ENCODE assay signal across 9 cellular contexts in the genomic region with DNA sequence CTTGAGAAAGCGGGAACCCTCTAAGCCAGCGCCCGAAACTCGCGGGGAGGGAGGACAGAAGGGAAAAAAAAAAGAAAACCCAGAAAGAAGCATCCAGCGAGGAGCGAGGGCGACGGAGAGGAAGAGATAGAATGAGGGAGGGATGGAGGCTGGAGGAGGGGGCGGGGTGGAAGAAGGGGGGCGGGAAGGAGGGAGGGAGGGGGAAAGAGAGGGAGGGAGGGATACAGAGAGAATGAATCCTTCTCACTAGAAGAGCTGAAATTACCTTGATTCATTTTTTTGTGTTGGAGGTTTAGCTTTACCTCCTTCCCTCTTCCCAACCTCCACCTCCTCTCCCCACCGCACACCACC. TPM values are rescaled to one million over a fixed set of nuclear protein-coding genes. Genes with fewer than 3 reads are reported as not detected.
DNase-seq lines count a peak whose midpoint lies in the region; ATAC-seq lines count a peak whose summit lies in the region.
"Had no signal": no experiment of that assay in that cellular context is flagged by ENCODE, and none has a peak within 500 bp of the region (broad histone marks: within the 10 kb centered on the region; RNA-seq: fewer than 3 reads in every experiment).

No MANE protein-coding gene starts in this region.

- H3K36me3 ChIP-seq in H7 (replicated peaks; ENCODE audit: control insufficient read depth, insufficient read depth, low read length) = no peaks in the 10 kb centered on the region
- H3K36me3 ChIP-seq in iPS-15b (ENCODE audit: control insufficient read depth, insufficient read depth, low read length) = no peaks in the 10 kb centered on the region

- H3K4me3 Mint-ChIP-seq in stimulated activated naive B cell treated with anti-CD40 and anti-IgM and Interleukin-4, amounts not matched to agents 10 μg/mL and 1 μg/mL and 100 μg/mL, for 72 hours = no peak overlapping the region
- H3K4me3 Mint-ChIP-seq: activated CD4-positive, alpha-beta T cell treated with anti-CD3 and anti-CD28 coated beads, Interleukin-2, amount 10 ng/mL, durations not matched to agents 24 days and 14 days had no signal

- peaks cover 46% of the 10 kb centered on the region for H3K27me3 ChIP-seq in H7 (ENCODE audit: control insufficient read depth, insufficient read depth, low read length)
- H3K27me3 ChIP-seq in iPS-15b (ENCODE audit: control insufficient read depth, insufficient read depth, low read length) = peaks cover 37% of the 10 kb centered on the region

- H3K4me1 Mint-ChIP-seq in stimulated activated naive B cell treated with anti-CD40 and anti-IgM and Interleukin-4, amounts not matched to agents 10 μg/mL and 1 μg/mL and 100 μg/mL, for 72 hours = peaks cover 0 to 18% of the 10 kb centered on the region in 2 donors
- H3K4me1 Mint-ChIP-seq: activated CD4-positive, alpha-beta T cell treated with anti-CD3 and anti-CD28 coated beads, Interleukin-2, amount 10 ng/mL, durations not matched to agents 24 days and 14 days had no signal

- peaks cover 63 to 79% of the 10 kb centered on the region in 2 donors for H3K27me3 Mint-ChIP-seq in stimulated activated naive B cell treated with anti-CD40 and anti-IgM and Interleukin-4, amounts not matched to agents 10 μg/mL and 1 μg/mL and 100 μg/mL, for 72 hours

- H3K27ac ChIP-seq in angular gyrus (ENCODE audit: low read depth, low read length) = peak overlapping the region; percentile 75

- H3K4me3 ChIP-seq in H7 (ENCODE audit: insufficient read depth, low read depth, low read length) (peak overlapping the region; percentile 73), iPS-15b (ENCODE audit: low read depth, low read length) (peak overlapping the region; percentile 72)

- H3K9me3 Mint-ChIP-seq in stimulated activated naive B cell treated with anti-CD40 and anti-IgM and Interleukin-4, amounts not matched to agents 10 μg/mL and 1 μg/mL and 100 μg/mL, for 72 hours = peaks cover 5 to 7% of the 10 kb centered on the region in 2 donors

- DNase-seq in H7 = peak; percentile 70
- DNase-seq in stimulated activated naive B cell treated with anti-CD40 and anti-IgM and Interleukin-4, amounts not matched to agents 10 μg/mL and 1 μg/mL and 100 μg/mL, for 72 hours = no peak
- DNase-seq in activated CD8-positive, alpha-beta memory T cell treated with anti-CD3 and anti-CD28 coated beads, Interleukin-2, amount 50 U/mL, for 48 hours = no peak
- no peak for DNase-seq in hippocampal formation (lab: John Stamatoyannopoulos, UW)
- DNase-seq in AG20443 (ENCODE audit: low spot score) = no peak
- DNase-seq: activated CD4-positive, alpha-beta T cell treated with anti-CD3 and anti-CD28 coated beads, Interleukin-2, amount 10 ng/mL, durations not matched to agents 24 days and 14 days had no signal

- H3K9ac ChIP-seq in iPS-15b (ENCODE audit: low read depth, low read length) = no peak overlapping the region

- peak overlapping the region; percentile 67 for H3K27ac Mint-ChIP-seq in stimulated activated naive B cell treated with anti-CD40 and anti-IgM and Interleukin-4, amounts not matched to agents 10 μg/mL and 1 μg/mL and 100 μg/mL, for 72 hours
- H3K27ac Mint-ChIP-seq: activated CD4-positive, alpha-beta T cell treated with anti-CD3 and anti-CD28 coated beads, Interleukin-2, amount 10 ng/mL, durations not matched to agents 24 days and 14 days had no signal

- no peak for ATAC-seq in stimulated activated naive B cell treated with anti-CD40 and anti-IgM and Interleukin-4, amounts not matched to agents 10 μg/mL and 1 μg/mL and 100 μg/mL, for 72 hours (replicated peaks)
- no peak for ATAC-seq in GM21723 (IDR thresholded peaks at IDR 0.05; ENCODE audit: unreplicated experiment)

- peaks cover 10% of the 10 kb centered on the region for H3K4me1 ChIP-seq in iPS-15b (ENCODE audit: control insufficient read depth, insufficient read depth, low read length)

- H3K36me3 Mint-ChIP-seq in stimulated activated naive B cell treated with anti-CD40 and anti-IgM and Interleukin-4, amounts not matched to agents 10 μg/mL and 1 μg/mL and 100 μg/mL, for 72 hours = peaks cover 4 to 17% of the 10 kb centered on the region in 2 donors

- no peaks in the 10 kb centered on the region for H3K9me3 ChIP-seq in iPS-15b (ENCODE audit: control insufficient read depth, insufficient read depth, low read length)

RNA-seq across cellular contexts. Expression of a gene that starts 19.3 kb away (rescaled TPM):
- total RNA-seq in H7 (2014; rRNA removed; shearing (Covaris generic)) = 2.2 and 2.9 TPM in 2 replicates
- total RNA-seq: activated CD4-positive, alpha-beta T cell treated with anti-CD3 and anti-CD28 coated beads, Interleukin-2, amount 10 ng/mL, durations not matched to agents 24 days and 14 days had no signal
